19 cellular contexts compared by ENCODE assay signal in the genomic region with DNA sequence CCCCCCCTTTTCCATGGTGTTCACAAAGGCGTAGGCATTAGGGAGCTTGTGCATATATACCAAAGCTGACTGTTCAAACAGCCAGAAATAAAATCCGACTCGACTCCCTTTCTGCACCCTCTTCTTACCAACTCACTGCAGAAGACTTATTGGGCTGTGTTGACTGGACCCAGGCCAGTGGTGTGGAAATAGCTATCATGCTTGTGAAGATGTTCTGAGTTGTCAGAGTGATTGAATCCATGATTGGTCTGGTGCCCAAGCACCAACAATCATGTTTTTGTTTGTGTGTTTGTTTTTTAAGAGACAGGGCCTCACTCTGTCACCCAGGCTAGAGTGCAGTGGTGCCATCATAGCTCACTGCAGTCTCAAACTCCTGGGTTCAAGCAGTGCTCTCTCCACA. TPM values are rescaled to one million over a fixed set of nuclear protein-coding genes. Genes with fewer than 3 reads are reported as not detected.
DNase-seq lines count a peak whose midpoint lies in the region; ATAC-seq and TF ChIP-seq lines count a peak whose summit lies in the region.
"Had no signal": no experiment of that assay in that cellular context is flagged by ENCODE, and none has a peak within 500 bp of the region (broad histone marks: within the 10 kb centered on the region; RNA-seq: fewer than 3 reads in every experiment).

No MANE protein-coding gene starts in this region.

- no peaks in the 10 kb centered on the region for H3K9me3 ChIP-seq in right lobe of liver
- H3K9me3 ChIP-seq: BE2C, suprapubic skin, vagina had no signal

- no peak for TF ChIP-seq CTCF in right lobe of liver (IDR thresholded peaks at IDR 0.05)

- 13% methylated on average over 3 of the region's 3 CpGs for WGBS in right lobe of liver (ENCODE audit: insufficient coverage, low coverage, low lambda C conversion rate, missing lambda C conversion rate)

- H3K36me3 ChIP-seq in right lobe of liver: no peaks in the 10 kb centered on the region
- H3K36me3 ChIP-seq: BE2C, suprapubic skin, vagina had no signal

- no peak overlapping the region for H3K27ac ChIP-seq in right lobe of liver
- H3K27ac ChIP-seq: suprapubic skin, vagina had no signal

- peaks cover 15 to 16% of the 10 kb centered on the region in 2 donors for H3K4me1 Mint-ChIP-seq in stimulated activated naive B cell treated with anti-CD40 and anti-IgM and Interleukin-4, amounts not matched to agents 10 μg/mL and 1 μg/mL and 100 μg/mL, for 72 hours

- intact Hi-C loops in Right ventricle myocardium superior (cut with DNase I) (no loop called here), cardiac septum (cut with DNase I) (no loop called here), head of caudate nucleus (cut with DNase I) (loop anchor here (10.0 kb wide), 1 partner anchor 71 kb away; no protein-coding TSS in a partner anchor), right lobe of liver (cut with DNase I) (loop anchor here in 1 of 2 donors (10.0 kb wide), 1 partner anchor 141 kb away; no protein-coding TSS in a partner anchor)

- H3K36me3 Mint-ChIP-seq in stimulated activated naive B cell treated with anti-CD40 and anti-IgM and Interleukin-4, amounts not matched to agents 10 μg/mL and 1 μg/mL and 100 μg/mL, for 72 hours: no peaks in the 10 kb centered on the region
- H3K36me3 Mint-ChIP-seq: activated naive CD4-positive, alpha-beta T cell treated with anti-CD3 and anti-CD28 coated beads, Interleukin-2, amount 50 U/mL, for 24 hours had no signal

- H3K4me1 ChIP-seq in right lobe of liver: peaks cover 0 to 58% (median 27%) of the 10 kb centered on the region in 4 donors
- H3K4me1 ChIP-seq: BE2C, vagina had no signal

- H3K27me3 ChIP-seq in right lobe of liver: no peaks in the 10 kb centered on the region
- H3K27me3 ChIP-seq: BE2C, suprapubic skin, vagina had no signal

- no peak overlapping the region for H3K27ac Mint-ChIP-seq in stimulated activated naive B cell treated with anti-CD40 and anti-IgM and Interleukin-4, amounts not matched to agents 10 μg/mL and 1 μg/mL and 100 μg/mL, for 72 hours
- H3K27ac Mint-ChIP-seq: activated CD4-positive, alpha-beta T cell treated with anti-CD3 and anti-CD28 coated beads for 36 hours; activated naive CD4-positive, alpha-beta T cell treated with anti-CD3 and anti-CD28 coated beads, Interleukin-2, amount 50 U/mL, for 24 hours had no signal

- ATAC-seq in Right ventricle myocardium superior (ENCODE audit: poor library complexity) (peak; percentile 7), right lobe of liver (peak; percentile 51 to 79 (median 74)), GM21825 (IDR thresholded peaks at IDR 0.05; ENCODE audit: unreplicated experiment) (no peak)
- ATAC-seq in stimulated activated naive B cell treated with anti-CD40 and anti-IgM and Interleukin-4, amounts not matched to agents 10 μg/mL and 1 μg/mL and 100 μg/mL, for 72 hours (replicated peaks): no peak
- ATAC-seq: activated CD4-positive, alpha-beta T cell treated with anti-CD3 and anti-CD28 coated beads for 36 hours had no signal

- H3K27me3 Mint-ChIP-seq in stimulated activated naive B cell treated with anti-CD40 and anti-IgM and Interleukin-4, amounts not matched to agents 10 μg/mL and 1 μg/mL and 100 μg/mL, for 72 hours: peaks cover 0 to 3% of the 10 kb centered on the region in 2 donors
- H3K27me3 Mint-ChIP-seq: activated CD4-positive, alpha-beta T cell treated with anti-CD3 and anti-CD28 coated beads for 36 hours; activated naive CD4-positive, alpha-beta T cell treated with anti-CD3 and anti-CD28 coated beads, Interleukin-2, amount 50 U/mL, for 24 hours had no signal

- no peak overlapping the region for H3K4me3 Mint-ChIP-seq in stimulated activated naive B cell treated with anti-CD40 and anti-IgM and Interleukin-4, amounts not matched to agents 10 μg/mL and 1 μg/mL and 100 μg/mL, for 72 hours
- H3K4me3 Mint-ChIP-seq: activated CD4-positive, alpha-beta T cell treated with anti-CD3 and anti-CD28 coated beads for 36 hours; activated naive CD4-positive, alpha-beta T cell treated with anti-CD3 and anti-CD28 coated beads, Interleukin-2, amount 50 U/mL, for 24 hours had no signal

- DNase-seq in Right ventricle myocardium superior (no peak), cardiac septum (ENCODE audit: low spot score) (no peak), head of caudate nucleus (peak in 36 of 42 donors; percentile 30 to 85 (median 67)), right lobe of liver (peak; percentile 52 to 76 (median 67)), superior temporal gyrus (ENCODE audit: extremely low spot score) (peak; percentile 85), T-helper 1 cell (no peak)
- DNase-seq in stimulated activated naive B cell treated with anti-CD40 and anti-IgM and Interleukin-4, amounts not matched to agents 10 μg/mL and 1 μg/mL and 100 μg/mL, for 72 hours: no peak
- DNase-seq: 8988T; activated CD4-positive, alpha-beta T cell treated with anti-CD3 and anti-CD28 coated beads for 36 hours; BE2C; COR-L47; DND-41; NCI-H1105; SHP77; stimulated activated CD8-positive, alpha-beta memory T cell treated with anti-CD3 and anti-CD28 coated beads, Interleukin-4, amount 100 ng/mL, for 48 hours had no signal

- no peaks in the 10 kb centered on the region for H3K9me3 Mint-ChIP-seq in stimulated activated naive B cell treated with anti-CD40 and anti-IgM and Interleukin-4, amounts not matched to agents 10 μg/mL and 1 μg/mL and 100 μg/mL, for 72 hours
- H3K9me3 Mint-ChIP-seq: activated naive CD4-positive, alpha-beta T cell treated with anti-CD3 and anti-CD28 coated beads, Interleukin-2, amount 50 U/mL, for 24 hours had no signal

- no peak overlapping the region for H3K4me3 ChIP-seq in right lobe of liver
- H3K4me3 ChIP-seq: suprapubic skin, vagina had no signal

- no peak for TF ChIP-seq POLR2A in right lobe of liver (IDR thresholded peaks at IDR 0.05)

RNA-seq across cellular contexts. Expression of gene TJP2, which starts 21.6 kb away (rescaled TPM):
- 116 TPM for total RNA-seq in Right ventricle myocardium superior
- total RNA-seq in cardiac septum: 67.0 TPM
- 100 to 1,000 TPM in 1 of 6 experiments, 10 to 100 TPM in 5; 62.0 to 129 (median 81.7) TPM for total RNA-seq in right lobe of liver

Comparison
In these comparisons a context has a peak if more than half of its experiments do, and no peak if none do; other contexts are left out.
1. ATAC-seq: peak in Right ventricle myocardium superior (single experiment) and right lobe of liver (4 of 4); none in GM21825 (single experiment) and stimulated activated naive B cell treated with anti-CD40 and anti-IgM and Interleukin-4, amounts not matched to agents 10 μg/mL and 1 μg/mL and 100 μg/mL, for 72 hours (0 of 2).
2. DNase-seq: peak in head of caudate nucleus (36 of 42), right lobe of liver (3 of 3) and superior temporal gyrus (single experiment); none in Right ventricle myocardium superior (single experiment), cardiac septum (single experiment), T-helper 1 cell (0 of 5) and stimulated activated naive B cell treated with anti-CD40 and anti-IgM and Interleukin-4, amounts not matched to agents 10 μg/mL and 1 μg/mL and 100 μg/mL, for 72 hours (single experiment).